Comparison of ENCODE assay signal across 8 cellular contexts in genomic region chr6:170294813-170295518, GRCh38. TPM values are rescaled to one million over a fixed set of nuclear protein-coding genes. Genes with fewer than 3 reads are reported as not detected.
A peak's percentile ranks its signal among the peaks of the same experiment; 100 is the strongest.
DNase-seq lines count a peak whose midpoint lies in the region; ATAC-seq and TF ChIP-seq lines count a peak whose summit lies in the region.

No MANE protein-coding gene starts in this region.

- no peak for ATAC-seq in heart left ventricle
- ATAC-seq in Right ventricle myocardium superior (ENCODE audit: poor library complexity): no peak
- no peak for ATAC-seq in lower lobe of right lung
- no peak for ATAC-seq in HG02973 (IDR thresholded peaks at IDR 0.05; ENCODE audit: unreplicated experiment)

- DNase-seq in heart left ventricle: peak in 1 of 5 donors; percentile 24
- DNase-seq in Right ventricle myocardium superior: no peak
- no peak for DNase-seq in activated naive CD8-positive, alpha-beta T cell treated with anti-CD3 and anti-CD28 coated beads for 36 hours
- DNase-seq in lower lobe of right lung: no peak
- peak in 1 of 2 donors; percentile 81 for DNase-seq in vagina (ENCODE audit: extremely low spot score in 2 of 2)
- no peak for DNase-seq in activated T-helper 2 cell treated with anti-CD3 and anti-CD28 coated beads, Interferon-gamma antibody, Interleukin-2, Interleukin-4, amounts not matched to agents 10 μg/mL and 5 μg/mL and 100 μg/mL, durations not matched to agents 14 hours and 24 hours and 36 hours (ENCODE audit: low spot score)
- no peak for DNase-seq in dermis blood vessel endothelial cell

- TF ChIP-seq CTCF in heart left ventricle (IDR thresholded peaks at IDR 0.05) (no peak), lower lobe of right lung (IDR thresholded peaks at IDR 0.05) (no peak), vagina (IDR thresholded peaks at IDR 0.05) (no peak)

- H3K36me3 ChIP-seq in heart left ventricle (no peaks in the 10 kb centered on the region), lower lobe of right lung (no peaks in the 10 kb centered on the region), vagina (no peaks in the 10 kb centered on the region)

- H3K27me3 Mint-ChIP-seq in activated naive CD8-positive, alpha-beta T cell treated with anti-CD3 and anti-CD28 coated beads for 36 hours: peaks cover 71% of the 10 kb centered on the region
- H3K27me3 Mint-ChIP-seq in activated T-helper 2 cell treated with anti-CD3 and anti-CD28 coated beads, Interferon-gamma antibody, Interleukin-2, Interleukin-4, amounts not matched to agents 10 μg/mL and 5 μg/mL and 100 μg/mL, durations not matched to agents 14 hours and 24 hours and 36 hours (ENCODE audit: low read depth): peaks cover 70% of the 10 kb centered on the region

- intact Hi-C loops in heart left ventricle (cut with DNase I) (loop anchor here (2.0 to 10.0 kb wide), 14 partner anchors 128 to 463 kb away; no protein-coding TSS in a partner anchor), Right ventricle myocardium superior (cut with DNase I) (loop anchor here (5.0 to 10.0 kb wide), 3 partner anchors 240 to 463 kb away; no protein-coding TSS in a partner anchor), lower lobe of right lung (cut with DNase I) (no loop called here), vagina (cut with DNase I) (loop anchor here (10.0 kb wide), 1 partner anchor 460 kb away; no protein-coding TSS in a partner anchor)
- intact Hi-C loops in activated T-helper 2 cell treated with anti-CD3 and anti-CD28 coated beads, Interferon-gamma antibody, Interleukin-2, Interleukin-4, amounts not matched to agents 10 μg/mL and 5 μg/mL and 100 μg/mL, durations not matched to agents 14 hours and 24 hours and 36 hours (cut with micrococcal nuclease): loop anchor here (5.0 to 10.0 kb wide), 4 partner anchors 208 to 1043 kb away; partner anchors contain the start of genes PHF10 and THBS2

- 12 to 19% (median 14%) methylated on average over 27 to 31 of the region's 31 CpGs for WGBS in heart left ventricle, 4 donors

- peaks cover 36% of the 10 kb centered on the region for H3K4me1 Mint-ChIP-seq in activated naive CD8-positive, alpha-beta T cell treated with anti-CD3 and anti-CD28 coated beads for 36 hours
- H3K4me1 Mint-ChIP-seq in activated T-helper 2 cell treated with anti-CD3 and anti-CD28 coated beads, Interferon-gamma antibody, Interleukin-2, Interleukin-4, amounts not matched to agents 10 μg/mL and 5 μg/mL and 100 μg/mL, durations not matched to agents 14 hours and 24 hours and 36 hours (ENCODE audit: low read depth): peaks cover 19% of the 10 kb centered on the region

- H3K4me3 ChIP-seq in heart left ventricle (peak overlapping the region; percentile 44 to 64 (median 56)), lower lobe of right lung (peak overlapping the region; percentile 59), vagina (peak overlapping the region; percentile 46 to 58)

- peaks cover 11 to 55% (median 36%) of the 10 kb centered on the region in 12 donors for H3K4me1 ChIP-seq in heart left ventricle
- H3K4me1 ChIP-seq in lower lobe of right lung: peaks cover 51% of the 10 kb centered on the region
- H3K4me1 ChIP-seq in vagina: peaks cover 49% of the 10 kb centered on the region

- H3K9me3 Mint-ChIP-seq in activated naive CD8-positive, alpha-beta T cell treated with anti-CD3 and anti-CD28 coated beads for 36 hours: no peaks in the 10 kb centered on the region
- no peaks in the 10 kb centered on the region for H3K9me3 Mint-ChIP-seq in activated T-helper 2 cell treated with anti-CD3 and anti-CD28 coated beads, Interferon-gamma antibody, Interleukin-2, Interleukin-4, amounts not matched to agents 10 μg/mL and 5 μg/mL and 100 μg/mL, durations not matched to agents 14 hours and 24 hours and 36 hours

- no peaks in the 10 kb centered on the region for H3K36me3 Mint-ChIP-seq in activated naive CD8-positive, alpha-beta T cell treated with anti-CD3 and anti-CD28 coated beads for 36 hours
- H3K36me3 Mint-ChIP-seq in activated T-helper 2 cell treated with anti-CD3 and anti-CD28 coated beads, Interferon-gamma antibody, Interleukin-2, Interleukin-4, amounts not matched to agents 10 μg/mL and 5 μg/mL and 100 μg/mL, durations not matched to agents 14 hours and 24 hours and 36 hours (ENCODE audit: low read depth): peaks cover 3% of the 10 kb centered on the region

- H3K9me3 ChIP-seq in heart left ventricle: no peaks in the 10 kb centered on the region
- no peaks in the 10 kb centered on the region for H3K9me3 ChIP-seq in lower lobe of right lung
- no peaks in the 10 kb centered on the region for H3K9me3 ChIP-seq in vagina

- no peak overlapping the region for H3K27ac Mint-ChIP-seq in activated naive CD8-positive, alpha-beta T cell treated with anti-CD3 and anti-CD28 coated beads for 36 hours
- no peak overlapping the region for H3K27ac Mint-ChIP-seq in activated T-helper 2 cell treated with anti-CD3 and anti-CD28 coated beads, Interferon-gamma antibody, Interleukin-2, Interleukin-4, amounts not matched to agents 10 μg/mL and 5 μg/mL and 100 μg/mL, durations not matched to agents 14 hours and 24 hours and 36 hours

- peak overlapping the region; percentile 10 for H3K4me3 Mint-ChIP-seq in activated naive CD8-positive, alpha-beta T cell treated with anti-CD3 and anti-CD28 coated beads for 36 hours
- no peak overlapping the region for H3K4me3 Mint-ChIP-seq in activated T-helper 2 cell treated with anti-CD3 and anti-CD28 coated beads, Interferon-gamma antibody, Interleukin-2, Interleukin-4, amounts not matched to agents 10 μg/mL and 5 μg/mL and 100 μg/mL, durations not matched to agents 14 hours and 24 hours and 36 hours (ENCODE audit: low read depth)

- H3K27ac ChIP-seq in heart left ventricle: peak overlapping the region in 1 of 12 donors; percentile 8
- H3K27ac ChIP-seq in lower lobe of right lung: no peak overlapping the region
- no peak overlapping the region for H3K27ac ChIP-seq in vagina

- H3K27me3 ChIP-seq in heart left ventricle (peaks cover 9 to 82% (median 33%) of the 10 kb centered on the region in 9 donors), lower lobe of right lung (ENCODE audit: low read depth) (peaks cover 77% of the 10 kb centered on the region), vagina (peaks cover 7% of the 10 kb centered on the region)

- no peak for TF ChIP-seq POLR2A in heart left ventricle (IDR thresholded peaks at IDR 0.05)
- TF ChIP-seq POLR2A in vagina (IDR thresholded peaks at IDR 0.05): no peak

RNA-seq across cellular contexts. Expression of gene DLL1, which starts 4.1 kb away (rescaled TPM):
- total RNA-seq in heart left ventricle (10 to 100 TPM in 1 of 9 donors, 1 to 10 TPM in 8; 5.5 to 10.7 (median 8.0) TPM), Right ventricle myocardium superior (18.6 TPM), lower lobe of right lung (12.9 TPM), vagina (43.5 TPM), dermis blood vessel endothelial cell (7.5 and 7.6 TPM in 2 replicates)
- polyA plus RNA-seq in heart left ventricle: 10 to 100 TPM in 1 of 2 donors, 1 to 10 TPM in 1; 2.6 to 10.0 TPM
- 1 to 10 TPM; 4.0 to 4.3 TPM for total RNA-seq in activated naive CD8-positive, alpha-beta T cell treated with anti-CD3 and anti-CD28 coated beads for 36 hours
- total RNA-seq in activated T-helper 2 cell treated with anti-CD3 and anti-CD28 coated beads, Interferon-gamma antibody, Interleukin-2, Interleukin-4, amounts not matched to agents 10 μg/mL and 5 μg/mL and 100 μg/mL, durations not matched to agents 14 hours and 24 hours and 36 hours: not detected in 2 replicates

RNA-seq across cellular contexts. Expression of gene FAM120B, which starts 11.6 kb away (rescaled TPM):
- total RNA-seq in heart left ventricle: 10 to 100 TPM; 12.1 to 29.4 (median 19.9) TPM
- polyA plus RNA-seq in heart left ventricle: 1 to 10 TPM; 6.6 to 7.3 TPM
- 16.5 TPM for total RNA-seq in Right ventricle myocardium superior
- total RNA-seq in activated naive CD8-positive, alpha-beta T cell treated with anti-CD3 and anti-CD28 coated beads for 36 hours: 10 to 100 TPM; 19.4 to 19.7 TPM
- total RNA-seq in lower lobe of right lung: 29.0 TPM
- total RNA-seq in vagina: 34.6 TPM
- 19.6 and 21.8 TPM in 2 replicates for total RNA-seq in activated T-helper 2 cell treated with anti-CD3 and anti-CD28 coated beads, Interferon-gamma antibody, Interleukin-2, Interleukin-4, amounts not matched to agents 10 μg/mL and 5 μg/mL and 100 μg/mL, durations not matched to agents 14 hours and 24 hours and 36 hours
- total RNA-seq in dermis blood vessel endothelial cell: 12.8 and 18.1 TPM in 2 replicates
